Comparison of ENCODE assay signal across 38 cellular contexts in genomic region chr1:225944387-225944786, GRCh38. TPM values are rescaled to one million over a fixed set of nuclear protein-coding genes. Genes with fewer than 3 reads are reported as not detected.
DNase-seq lines count a peak whose midpoint lies in the region; ATAC-seq and TF ChIP-seq lines count a peak whose summit lies in the region.
"Had no signal": no experiment of that assay in that cellular context is flagged by ENCODE, and none has a peak within 500 bp of the region (broad histone marks: within the 10 kb centered on the region; RNA-seq: fewer than 3 reads in every experiment).

No MANE protein-coding gene starts in this region.

- peaks cover 86% of the 10 kb centered on the region for H3K4me1 ChIP-seq in OCI-LY7 (ENCODE audit: insufficient read depth, low read length, poor library complexity, severe bottlenecking)

- no peaks in the 10 kb centered on the region for H3K9me2 ChIP-seq in OCI-LY7 (ENCODE audit: insufficient read depth, low read length)
- H3K9me2 ChIP-seq: SK-N-SH had no signal

- TF ChIP-seq CTCF in OCI-LY7 (conservative IDR thresholded peaks at IDR 0.05; ENCODE audit: low read length) (no peak), epithelial cell of esophagus (IDR thresholded peaks at IDR 0.05; ENCODE audit: insufficient read depth, low read depth, low read length, missing control alignments) (no peak)

- H3K27ac ChIP-seq in OCI-LY7 (ENCODE audit: low read depth, low read length, poor library complexity, severe bottlenecking), result peak overlapping the region; percentile 95
- H3K27ac ChIP-seq: epithelial cell of prostate, PC-9, psoas muscle, thyroid gland had no signal

- no peaks in the 10 kb centered on the region for H3K36me3 ChIP-seq in OCI-LY7 (ENCODE audit: insufficient read depth, low read length)
- H3K36me3 ChIP-seq: HAP-1, thyroid gland, uterus had no signal

- no peaks in the 10 kb centered on the region for H3K79me2 ChIP-seq in OCI-LY7 (ENCODE audit: insufficient read depth, low read depth, low read length)

- BruUV-seq in OCI-LY7 (replicated peaks; lab: Mats Ljungman, UMichigan), result no TSS peak

- peak; percentile 18 for ATAC-seq in activated CD8-positive, alpha-beta memory T cell treated with anti-CD3 and anti-CD28 coated beads, Interleukin-2, amount 10 ng/mL, durations not matched to agents 7 days and 5 days
- ATAC-seq in GM19397 (IDR thresholded peaks at IDR 0.05; ENCODE audit: unreplicated experiment), result no peak
- ATAC-seq: left lobe of liver, psoas muscle, Right ventricle myocardium inferior, sciatic nerve had no signal

- peak overlapping the region; percentile 76 for H3K4me2 ChIP-seq in OCI-LY7 (ENCODE audit: low read length)
- H3K4me2 ChIP-seq: PC-9, SK-N-SH had no signal

- no peak for DNase-seq in activated CD8-positive, alpha-beta memory T cell treated with anti-CD3 and anti-CD28 coated beads, Interleukin-2, amount 10 ng/mL, durations not matched to agents 7 days and 5 days
- DNase-seq in activated CD8-positive, alpha-beta memory T cell treated with anti-CD3 and anti-CD28 coated beads for 24 hours, result no peak
- DNase-seq in OCI-LY7 (ENCODE audit: low spot score), result peak; percentile 39
- DNase-seq in epithelial cell of esophagus (ENCODE audit: low read depth), result peak; percentile 17
- peak; percentile 37 for DNase-seq in posterior vena cava (ENCODE audit: low spot score)
- DNase-seq in NCI-H226, result no peak
- DNase-seq in HEK293T (ENCODE audit: extremely low spot score), result no peak
- DNase-seq: 8988T; activated CD4-positive, alpha-beta T cell treated with anti-CD3 and anti-CD28 coated beads, Interleukin-2, amount 50 U/mL, for 48 hours; activated CD8-positive, alpha-beta memory T cell treated with anti-CD3 and anti-CD28 coated beads, Interleukin-2, amount 50 U/mL, for 4 hours; activated naive CD4-positive, alpha-beta T cell treated with anti-CD3 and anti-CD28 coated beads for 36 hours; CD4-positive, alpha-beta T cell; DMS79 treated with DMSO at 0.1 percent for 48 hours; GDM1; hippocampal formation; IMR-90; mesenchymal stem cell; NCI-H1092; NCI-H1694; NCI-H2171; NCI-H524; NK-92 treated with Interleukin-12 subunit alpha and Interleukin-12 subunit beta, amount 100 ng/mL, for 24 hours; nucleus accumbens; PC-9; psoas muscle; SK-N-SH; stimulated activated CD4-positive, alpha-beta T cell treated with anti-CD3 and anti-CD28 coated beads, Interleukin-12 subunit alpha, Interleukin-12 subunit beta, amount 100 ng/mL, for 4 hours; stimulated activated CD4-positive, alpha-beta T cell treated with anti-CD3 and anti-CD28 coated beads, Interleukin-4, amount 100 ng/mL, for 1 hour; thyroid gland; uterus had no signal

- no peaks in the 10 kb centered on the region for H3K36me3 Mint-ChIP-seq in activated CD8-positive, alpha-beta memory T cell treated with anti-CD3 and anti-CD28 coated beads, Interleukin-2, amount 10 ng/mL, durations not matched to agents 7 days and 5 days
- H3K36me3 Mint-ChIP-seq: brain had no signal

- no peaks in the 10 kb centered on the region for H3K9me3 ChIP-seq in OCI-LY7 (ENCODE audit: low read length)
- H3K9me3 ChIP-seq: HAP-1, psoas muscle, SK-N-SH, thyroid gland, uterus had no signal

- CTCF ChIA-PET in activated CD8-positive, alpha-beta memory T cell treated with anti-CD3 and anti-CD28 coated beads, Interleukin-2, amount 10 ng/mL, durations not matched to agents 7 days and 5 days (lab: Charles Lee), result interaction anchor here (0.9 to 2.5 kb wide), 6 partner anchors 17 to 469 kb away, joined by 3 to 11 read pairs (median 6); partner anchors contain the start of gene SRP9
- CTCF ChIA-PET in OCI-LY7 (lab: Charles Lee; ENCODE audit: unreplicated experiment) (interaction anchor here (1.0 kb wide), 1 partner anchor 55 kb away, joined by 3 read pairs; the partner anchor contains the start of gene SDE2), HEK293T (lab: Yijun Ruan, JAX) (interaction anchor here (0.6 to 2.2 kb wide), 2 partner anchors 10 to 18 kb away, joined by 3 to 7 read pairs; no protein-coding TSS in a partner anchor)

- H3K4me3 Mint-ChIP-seq in activated CD8-positive, alpha-beta memory T cell treated with anti-CD3 and anti-CD28 coated beads, Interleukin-2, amount 10 ng/mL, durations not matched to agents 7 days and 5 days, result no peak overlapping the region
- H3K4me3 Mint-ChIP-seq: activated naive CD4-positive, alpha-beta T cell treated with anti-CD3 and anti-CD28 coated beads for 36 hours; brain; CD4-positive, alpha-beta T cell had no signal

- POLR2A ChIA-PET in OCI-LY7 (lab: Charles Lee) (interaction anchor here (0.8 to 7.9 kb wide), 13 partner anchors 10 to 177 kb away, joined by 3 to 83 read pairs (median 5); partner anchors contain the start of genes PYCR2 and TMEM63A), HEK293T (lab: Yijun Ruan, JAX) (interaction anchor here (2.2 to 2.6 kb wide), 2 partner anchors 21 to 62 kb away, joined by 8 to 9 read pairs; partner anchors contain the start of genes PYCR2 and TMEM63A)

- H3K4me3 ChIP-seq in OCI-LY7 (ENCODE audit: low read depth, low read length, poor library complexity, severe bottlenecking) (peak overlapping the region; percentile 34), epithelial cell of esophagus (ENCODE audit: low read length) (no peak overlapping the region)
- H3K4me3 ChIP-seq: HAP-1, PC-9, psoas muscle, thyroid gland, uterus had no signal

- peaks cover 10% of the 10 kb centered on the region for H3K4me1 Mint-ChIP-seq in activated CD8-positive, alpha-beta memory T cell treated with anti-CD3 and anti-CD28 coated beads, Interleukin-2, amount 10 ng/mL, durations not matched to agents 7 days and 5 days

- no peaks in the 10 kb centered on the region for H3K9me3 Mint-ChIP-seq in activated CD8-positive, alpha-beta memory T cell treated with anti-CD3 and anti-CD28 coated beads, Interleukin-2, amount 10 ng/mL, durations not matched to agents 7 days and 5 days (ENCODE audit: low read depth)
- H3K9me3 Mint-ChIP-seq: activated naive CD4-positive, alpha-beta T cell treated with anti-CD3 and anti-CD28 coated beads for 36 hours; brain; CD4-positive, alpha-beta T cell had no signal

- intact Hi-C loops in OCI-LY7 (cut with micrococcal nuclease; ENCODE audit: unreplicated experiment), result loop anchor here (5.0 kb wide), 1 partner anchor 517 kb away; the partner anchor contains the start of gene LBR
- intact Hi-C loops in posterior vena cava (cut with DNase I), result no loop called here

- H3K27ac Mint-ChIP-seq in activated CD8-positive, alpha-beta memory T cell treated with anti-CD3 and anti-CD28 coated beads, Interleukin-2, amount 10 ng/mL, durations not matched to agents 7 days and 5 days, result no peak overlapping the region
- H3K27ac Mint-ChIP-seq: activated naive CD4-positive, alpha-beta T cell treated with anti-CD3 and anti-CD28 coated beads for 36 hours; CD4-positive, alpha-beta T cell had no signal

- peaks cover 8% of the 10 kb centered on the region for H3K27me3 Mint-ChIP-seq in activated CD8-positive, alpha-beta memory T cell treated with anti-CD3 and anti-CD28 coated beads, Interleukin-2, amount 10 ng/mL, durations not matched to agents 7 days and 5 days

- H2AFZ ChIP-seq in OCI-LY7 (ENCODE audit: low read length), result peak overlapping the region; percentile 45; the same call in 1 of the 2 replicates
- H2AFZ ChIP-seq: PC-9 had no signal

- no peaks in the 10 kb centered on the region for H4K20me1 ChIP-seq in OCI-LY7 (ENCODE audit: insufficient read depth, low read length)

TF ChIP-seq in HEK293T, 16 proteins besides CTCF, POLR2A, EP300 and RAD21:
- TF ChIP-seq PKNOX1 (IDR thresholded peaks at IDR 0.05) (no peak), SP1 (IDR thresholded peaks at IDR 0.05) (no peak), FOXA1 (IDR thresholded peaks at IDR 0.05) (no peak), FOXK2 (IDR thresholded peaks at IDR 0.05) (no peak), L3MBTL2 (conservative IDR thresholded peaks at IDR 0.05) (no peak), FOXM1 (IDR thresholded peaks at IDR 0.05; ENCODE audit: borderline replicate concordance) (no peak), TARDBP (IDR thresholded peaks at IDR 0.05) (no peak), BHLHE40 (IDR thresholded peaks at IDR 0.05; ENCODE audit: borderline replicate concordance) (no peak), LEF1 (IDR thresholded peaks at IDR 0.05; ENCODE audit: borderline replicate concordance) (no peak), NFRKB (IDR thresholded peaks at IDR 0.05) (no peak), ARNT (IDR thresholded peaks at IDR 0.05) (no peak), SUZ12 (IDR thresholded peaks at IDR 0.05) (no peak)

RNA-seq across cellular contexts. Expression of gene LEFTY2, which starts 3.4 kb away (rescaled TPM):
- total RNA-seq in activated CD8-positive, alpha-beta memory T cell treated with anti-CD3 and anti-CD28 coated beads, Interleukin-2, amount 10 ng/mL, durations not matched to agents 7 days and 5 days, result not detected
- total RNA-seq in OCI-LY7 (2014; rRNA removed; shearing (Covaris generic)), result 3.8 and 4.8 TPM in 2 replicates
- total RNA-seq in OCI-LY7 (2022) (4.3 and 7.3 TPM in 2 replicates), posterior vena cava (1 to 10 TPM; 3.4 to 4.2 TPM)
- total RNA-seq: CD4-positive, alpha-beta T cell; IMR-90; left lobe of liver; PC-9; T-helper 1 cell treated with Interleukin-12 subunit alpha and Interleukin-12 subunit beta and Interleukin-4 antibody, amounts not matched to agents 30 ng/mL and 1 ng/mL, for 36 hours had no signal

RNA-seq across cellular contexts. Expression of gene PYCR2, which starts 20.3 kb away (rescaled TPM):
- 100 to 1,000 TPM; 103 to 106 TPM for total RNA-seq in activated CD8-positive, alpha-beta memory T cell treated with anti-CD3 and anti-CD28 coated beads, Interleukin-2, amount 10 ng/mL, durations not matched to agents 7 days and 5 days
- 120 and 136 TPM in 2 replicates for total RNA-seq in OCI-LY7 (2014; rRNA removed; shearing (Covaris generic))
- total RNA-seq in OCI-LY7 (2022) (153 and 181 TPM in 2 replicates), posterior vena cava (10 to 100 TPM; 41.7 to 45.9 TPM)

RNA-seq across cellular contexts. Expression of gene SDE2, which starts 54.8 kb away (rescaled TPM):
- 10 to 100 TPM; 16.6 to 20.9 TPM for total RNA-seq in activated CD8-positive, alpha-beta memory T cell treated with anti-CD3 and anti-CD28 coated beads, Interleukin-2, amount 10 ng/mL, durations not matched to agents 7 days and 5 days
- 18.2 and 22.0 TPM in 2 replicates for total RNA-seq in OCI-LY7 (2014; rRNA removed; shearing (Covaris generic))
- total RNA-seq in OCI-LY7 (2022) (25.0 and 25.4 TPM in 2 replicates), posterior vena cava (10 to 100 TPM; 17.9 to 18.0 TPM)

RNA-seq across cellular contexts. Expression of gene LEFTY1, which starts 55.4 kb away (rescaled TPM):
- total RNA-seq in activated CD8-positive, alpha-beta memory T cell treated with anti-CD3 and anti-CD28 coated beads, Interleukin-2, amount 10 ng/mL, durations not matched to agents 7 days and 5 days, result not detected
- total RNA-seq in OCI-LY7 (2014; rRNA removed; shearing (Covaris generic)), result 0.09 TPM in 1 of 2 replicates, not detected in the other
- 0.44 and 1.0 TPM in 2 replicates for total RNA-seq in OCI-LY7 (2022)
- total RNA-seq in posterior vena cava, result under 1 TPM; 0.28 to 0.38 TPM
- total RNA-seq: CD4-positive, alpha-beta T cell; IMR-90; PC-9; Right ventricle myocardium inferior; T-helper 1 cell treated with Interleukin-12 subunit alpha and Interleukin-12 subunit beta and Interleukin-4 antibody, amounts not matched to agents 30 ng/mL and 1 ng/mL, for 36 hours had no signal

Comparison
In these comparisons a context has a peak if more than half of its experiments do, and no peak if none do; other contexts are left out.
1. DNase-seq: peak in OCI-LY7 (single experiment), epithelial cell of esophagus (single experiment) and posterior vena cava (single experiment); none in activated CD8-positive, alpha-beta memory T cell treated with anti-CD3 and anti-CD28 coated beads, Interleukin-2, amount 10 ng/mL, durations not matched to agents 7 days and 5 days (single experiment), activated CD8-positive, alpha-beta memory T cell treated with anti-CD3 and anti-CD28 coated beads for 24 hours (single experiment), NCI-H226 (single experiment) and HEK293T (single experiment).
2. RNA of gene LEFTY2, which starts 3.4 kb away (total RNA-seq): 3.8 to 7.3 TPM in OCI-LY7 and 3.4 to 4.2 TPM in posterior vena cava; not detected in activated CD8-positive, alpha-beta memory T cell treated with anti-CD3 and anti-CD28 coated beads, Interleukin-2, amount 10 ng/mL, durations not matched to agents 7 days and 5 days; every median in the first group is over 4 times any median in the second.